In the genomic region with DNA sequence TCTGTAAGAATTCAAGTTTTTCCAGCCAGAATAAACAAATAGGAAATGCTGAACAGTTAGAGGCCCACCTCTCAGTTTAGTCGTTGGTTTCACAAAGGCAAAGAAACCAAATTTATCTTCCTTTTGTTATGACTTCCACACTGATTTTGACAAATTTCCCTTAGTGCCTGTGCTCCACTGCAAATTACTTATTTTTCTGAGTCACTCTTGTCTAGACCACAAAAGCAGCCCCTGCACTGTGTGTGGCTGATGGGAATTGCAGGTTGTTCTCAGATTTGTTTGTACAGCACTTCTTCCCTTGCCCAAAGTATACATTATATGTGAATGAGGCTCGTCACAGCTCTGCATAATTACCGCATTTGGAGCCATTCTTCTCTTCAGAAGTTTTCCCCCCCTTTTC, we compare ENCODE assay signal across 15 cellular contexts.
DNase-seq lines count a peak whose midpoint lies in the region; ATAC-seq and TF ChIP-seq lines count a peak whose summit lies in the region.
"Had no signal": no experiment of that assay in that cellular context is flagged by ENCODE, and none has a peak within 500 bp of the region (broad histone marks: within the 10 kb centered on the region; RNA-seq: fewer than 3 reads in every experiment).

No MANE protein-coding gene starts in this region.

- TF ChIP-seq CTCF in HFFc6 (IDR thresholded peaks at IDR 0.05) (no peak), Panc1 (IDR thresholded peaks at IDR 0.05) (no peak), fibroblast of pulmonary artery (IDR thresholded peaks at IDR 0.05; ENCODE audit: low read length, missing control alignments) (no peak), GM13976 (IDR thresholded peaks at IDR 0.05; ENCODE audit: borderline replicate concordance, control extremely low read depth, extremely low read depth, insufficient read depth, missing control alignments) (no peak)

- no peak overlapping the region for H3K27ac Mint-ChIP-seq in HFFc6
- H3K27ac Mint-ChIP-seq: activated naive CD8-positive, alpha-beta T cell; WTC11 had no signal

- intact Hi-C loops in Panc1 (cut with micrococcal nuclease; ENCODE audit: unreplicated experiment) = no loop called here

- peaks cover 72% of the 10 kb centered on the region for H3K4me1 Mint-ChIP-seq in HFFc6 (ENCODE audit: low read depth)

- peak overlapping the region; percentile 18; the same call in 1 of the 2 replicates for H3K4me3 Mint-ChIP-seq in HFFc6
- H3K4me3 Mint-ChIP-seq: activated naive CD8-positive, alpha-beta T cell; WTC11 had no signal

- H3K4me3 ChIP-seq in Panc1 (ENCODE audit: low read depth in 2 of 2, low read length in 2 of 2) = no peak overlapping the region
- H3K4me3 ChIP-seq in fibroblast of pulmonary artery (replicated peaks; ENCODE audit: low read depth, low read length) = no peak overlapping the region

- no peaks in the 10 kb centered on the region for H3K9me3 ChIP-seq in Panc1 (ENCODE audit: control insufficient read depth, insufficient read depth, low read depth, low read length)

- no peaks in the 10 kb centered on the region for H3K36me3 ChIP-seq in Panc1 (ENCODE audit: control insufficient read depth, insufficient read depth, low read length)

- ATAC-seq in Panc1 (peak; percentile 75; the same call in 1 of the 2 replicates), GM19328 (IDR thresholded peaks at IDR 0.05; ENCODE audit: unreplicated experiment) (no peak), GM18867 (IDR thresholded peaks at IDR 0.05; ENCODE audit: unreplicated experiment) (no peak)
- ATAC-seq: HCT116 had no signal

- H3K4me1 ChIP-seq in Panc1 (ENCODE audit: control insufficient read depth, insufficient read depth, low read length) = peaks cover 47% of the 10 kb centered on the region

- peaks cover 5% of the 10 kb centered on the region; the same call in 1 of the 2 replicates for H3K9me3 Mint-ChIP-seq in HFFc6
- H3K9me3 Mint-ChIP-seq: WTC11 had no signal

- no peaks in the 10 kb centered on the region for H3K27me3 ChIP-seq in Panc1 (ENCODE audit: control insufficient read depth, insufficient read depth, low read length)

- in situ Hi-C loops in ACHN (cut with HindIII; ENCODE audit: low pct_ligation_motif_present, low pct_unique_long_range_greater_than_20kb, low sequenced_read_pairs) = no loop called here
- in situ Hi-C loops in Panc1 (cut with HindIII; ENCODE audit: low pct_unique_long_range_greater_than_20kb, low sequenced_read_pairs) = no loop called here
- in situ Hi-C loops in GM13976 (cut with MboI; ENCODE audit: low sequenced_read_pairs, unreplicated experiment) = no loop called here

- CTCF ChIA-PET in Panc1 (lab: Charles Lee) = no interaction called here

- POLR2A ChIA-PET in Panc1 (lab: Charles Lee) = no interaction called here

- peaks cover 7% of the 10 kb centered on the region for H3K36me3 Mint-ChIP-seq in HFFc6 (ENCODE audit: low read depth)
- H3K36me3 Mint-ChIP-seq: activated naive CD8-positive, alpha-beta T cell; WTC11 had no signal

- BruUV-seq in Panc1 (replicated peaks; lab: Mats Ljungman, UMichigan) = no TSS peak

- H3K27me3 Mint-ChIP-seq in HFFc6 (ENCODE audit: insufficient read depth) = no peaks in the 10 kb centered on the region
- H3K27me3 Mint-ChIP-seq: activated naive CD8-positive, alpha-beta T cell had no signal

- DNase-seq in ACHN = peak; percentile 47
- DNase-seq in HFFc6 = peak; percentile 16
- DNase-seq in Panc1 (ENCODE audit: low read depth, low spot score) = no peak
- peak; percentile 22 for DNase-seq in fibroblast of pulmonary artery (ENCODE audit: low read depth)
- no peak for DNase-seq in GM13976 (ENCODE audit: low spot score)
- no peak for DNase-seq in NCI-H1694 treated with DMSO at 0.1 percent for 48 hours (lab: John Stamatoyannopoulos, UW)
- DNase-seq: AML-193; cortex of kidney; stimulated activated naive CD4-positive, alpha-beta T cell; SW 1271 had no signal

- peak overlapping the region; percentile 24; the same call in 1 of the 2 replicates for H3K27ac ChIP-seq in Panc1 (ENCODE audit: low read length)

Comparison
In these comparisons a context has a peak if more than half of its experiments do, and no peak if none do; other contexts are left out.
1. DNase-seq: peak in ACHN (single experiment), HFFc6 (single experiment) and fibroblast of pulmonary artery (single experiment); none in Panc1 (single experiment), GM13976 (single experiment) and NCI-H1694 treated with DMSO at 0.1 percent for 48 hours (single experiment).